ENCODE assay signal across 23 cellular contexts in genomic region chr13:108812165-108812564, GRCh38.
A peak's percentile ranks its signal among the peaks of the same experiment; 100 is the strongest.
DNase-seq lines count a peak whose midpoint lies in the region; FAIRE-seq and TF ChIP-seq lines count a peak whose summit lies in the region.
"Had no signal": no experiment of that assay in that cellular context is flagged by ENCODE, and none has a peak within 500 bp of the region (broad histone marks: within the 10 kb centered on the region; RNA-seq: fewer than 3 reads in every experiment).

No MANE protein-coding gene starts in this region.

- DNase-seq in NCI-H526 treated with DMSO at 0.1 percent for 48 hours (lab: John Stamatoyannopoulos, UW) (peak; percentile 80), mucosa of gallbladder (ENCODE audit: low spot score) (peak; percentile 58), GM12891 (ENCODE audit: insufficient read length, low spot score) (no peak), DMS 273 treated with DMSO at 0.1 percent for 48 hours (lab: John Stamatoyannopoulos, UW) (no peak), HTR-8/SVneo (ENCODE audit: insufficient read length, low spot score) (no peak)
- DNase-seq: 8988T; ACHN; BE2C; C1 segment of cervical spinal cord; Caco-2; Calu3; CD4-positive, alpha-beta memory T cell; CD4-positive, CD25-positive, alpha-beta regulatory T cell; DMS153; DMS53; DMS79; DND-41; EL; GDM1 had no signal

- FAIRE-seq in GM12891 (lab: Jason Lieb, UNC) (no peak), HTR-8/SVneo (lab: Jason Lieb, UNC) (no peak)
- FAIRE-seq: A204.1, D721Med, GM12878, GM19239 had no signal

- no peak for TF ChIP-seq POLR2A in GM12891 (IDR thresholded peaks at IDR 0.05; ENCODE audit: low read depth, low read length)

TF ChIP-seq in GM12891, 5 proteins besides CTCF, POLR2A, EP300 and RAD21:
- TF ChIP-seq PAX5 (IDR thresholded peaks at IDR 0.05; ENCODE audit: insufficient read depth, low read length, severe bottlenecking) (no peak), SPI1 (IDR thresholded peaks at IDR 0.05; ENCODE audit: low read depth, low read length) (no peak), POU2F2 (IDR thresholded peaks at IDR 0.05; ENCODE audit: low read depth, low read length) (no peak), POLR2AphosphoS5 (IDR thresholded peaks at IDR 0.05; ENCODE audit: low read depth, low read length) (no peak), TAF1 (IDR thresholded peaks at IDR 0.05; ENCODE audit: low read depth, low read length) (no peak)

Comparison
In these comparisons a context has a peak if more than half of its experiments do, and no peak if none do; other contexts are left out.
1. DNase-seq: peak in NCI-H526 treated with DMSO at 0.1 percent for 48 hours (single experiment) and mucosa of gallbladder (single experiment); none in GM12891 (single experiment), DMS 273 treated with DMSO at 0.1 percent for 48 hours (single experiment) and HTR-8/SVneo (single experiment).